ENCODE assay signal across 12 cellular contexts in genomic region chr13:23750383-23751121, GRCh38.
DNase-seq lines count a peak whose midpoint lies in the region; ATAC-seq and TF ChIP-seq lines count a peak whose summit lies in the region.
"Had no signal": no experiment of that assay in that cellular context is flagged by ENCODE, and none has a peak within 500 bp of the region (broad histone marks: within the 10 kb centered on the region; RNA-seq: fewer than 3 reads in every experiment).

No MANE protein-coding gene starts in this region.

- DNase-seq in stimulated activated CD4-positive, alpha-beta T cell treated with anti-CD3 and anti-CD28 coated beads, Interleukin-15, amount 100 ng/mL, for 24 hours = peak; percentile 31
- DNase-seq in stimulated activated CD4-positive, alpha-beta T cell treated with anti-CD3 and anti-CD28 coated beads, Interleukin-4, amount 100 ng/mL, for 24 hours = no peak
- DNase-seq in T-helper 2 cell treated with Interferon-gamma antibody and Interleukin-4, amounts not matched to agents 5 μg/mL and 100 μg/mL, for 36 hours (ENCODE audit: low spot score) = no peak
- peak; percentile 63 for DNase-seq in fibroblast of pulmonary artery (ENCODE audit: low read depth)
- DNase-seq in OCI-M1 (lab: John Stamatoyannopoulos, UW) = no peak
- DNase-seq: effector memory CD4-positive, alpha-beta T cell; NCI-H2171; tibial artery had no signal

- no peaks in the 10 kb centered on the region for H3K9me3 Mint-ChIP-seq in T-helper 2 cell treated with Interferon-gamma antibody and Interleukin-4, amounts not matched to agents 5 μg/mL and 100 μg/mL, for 36 hours
- H3K9me3 Mint-ChIP-seq: mesothelial cell of epicardium had no signal

- peaks cover 13% of the 10 kb centered on the region for H3K27me3 Mint-ChIP-seq in T-helper 2 cell treated with Interferon-gamma antibody and Interleukin-4, amounts not matched to agents 5 μg/mL and 100 μg/mL, for 36 hours (ENCODE audit: low read depth)

- peaks cover 4% of the 10 kb centered on the region for H3K36me3 Mint-ChIP-seq in T-helper 2 cell treated with Interferon-gamma antibody and Interleukin-4, amounts not matched to agents 5 μg/mL and 100 μg/mL, for 36 hours (ENCODE audit: low read depth)
- H3K36me3 Mint-ChIP-seq: mesothelial cell of epicardium had no signal

- H3K4me3 Mint-ChIP-seq in T-helper 2 cell treated with Interferon-gamma antibody and Interleukin-4, amounts not matched to agents 5 μg/mL and 100 μg/mL, for 36 hours = peak overlapping the region; percentile 47
- H3K4me3 Mint-ChIP-seq: mesothelial cell of epicardium had no signal

- ATAC-seq in GM19467 (IDR thresholded peaks at IDR 0.05; ENCODE audit: unreplicated experiment) (no peak), GM21737 (IDR thresholded peaks at IDR 0.05; ENCODE audit: unreplicated experiment) (no peak)
- ATAC-seq in activated CD4-positive, CD25-positive, alpha-beta regulatory T cell treated with anti-CD3 and anti-CD28 coated beads, Interleukin-2, amount 50 U/mL, for 24 hours = no peak

- H3K4me3 ChIP-seq in fibroblast of pulmonary artery (replicated peaks; ENCODE audit: low read depth, low read length) = no peak overlapping the region
- H3K4me3 ChIP-seq: tibial artery had no signal

- H3K4me1 Mint-ChIP-seq in T-helper 2 cell treated with Interferon-gamma antibody and Interleukin-4, amounts not matched to agents 5 μg/mL and 100 μg/mL, for 36 hours (ENCODE audit: low read depth) = peaks cover 31% of the 10 kb centered on the region

- TF ChIP-seq CTCF in fibroblast of pulmonary artery (IDR thresholded peaks at IDR 0.05; ENCODE audit: low read length, missing control alignments) = no peak

- no peak overlapping the region for H3K27ac Mint-ChIP-seq in T-helper 2 cell treated with Interferon-gamma antibody and Interleukin-4, amounts not matched to agents 5 μg/mL and 100 μg/mL, for 36 hours
- H3K27ac Mint-ChIP-seq: mesothelial cell of epicardium had no signal

Comparison
In these comparisons a context has a peak if more than half of its experiments do, and no peak if none do; other contexts are left out.
1. DNase-seq: peak in stimulated activated CD4-positive, alpha-beta T cell treated with anti-CD3 and anti-CD28 coated beads, Interleukin-15, amount 100 ng/mL, for 24 hours (single experiment) and fibroblast of pulmonary artery (single experiment); none in stimulated activated CD4-positive, alpha-beta T cell treated with anti-CD3 and anti-CD28 coated beads, Interleukin-4, amount 100 ng/mL, for 24 hours (single experiment), T-helper 2 cell treated with Interferon-gamma antibody and Interleukin-4, amounts not matched to agents 5 μg/mL and 100 μg/mL, for 36 hours (single experiment) and OCI-M1 (single experiment).